23 cellular contexts compared by ENCODE assay signal in genomic region chr5:132067941-132068808, GRCh38. TPM values are rescaled to one million over a fixed set of nuclear protein-coding genes. Genes with fewer than 3 reads are reported as not detected.
"Had no signal": no experiment of that assay in that cellular context is flagged by ENCODE, and none has a peak within 500 bp of the region (broad histone marks: within the 10 kb centered on the region; RNA-seq: fewer than 3 reads in every experiment).

No MANE protein-coding gene starts in this region.

- H3K36me3 ChIP-seq: adrenal gland, breast epithelium, gastrocnemius medialis, sigmoid colon, stomach, vagina had no signal

- H3K4me1 ChIP-seq: adrenal gland, breast epithelium, gastrocnemius medialis, sigmoid colon, vagina had no signal

- H3K36me3 Mint-ChIP-seq: activated CD8-positive, alpha-beta memory T cell treated with anti-CD3 and anti-CD28 coated beads, Interleukin-2, amount 10 ng/mL, durations not matched to agents 7 days and 5 days; activated naive CD4-positive, alpha-beta T cell treated with anti-CD3 and anti-CD28 coated beads, Interleukin-2, amount 10 ng/mL, durations not matched to agents 7 days and 5 days; naive thymus-derived CD8-positive, alpha-beta T cell had no signal

- H3K4me2 ChIP-seq: SK-N-SH had no signal

- H3K9ac ChIP-seq: SK-N-SH had no signal

- H3K27ac Mint-ChIP-seq: activated naive CD4-positive, alpha-beta T cell treated with anti-CD3 and anti-CD28 coated beads, Interleukin-2, amount 10 ng/mL, durations not matched to agents 7 days and 5 days had no signal

- H3K4me3 Mint-ChIP-seq: activated CD8-positive, alpha-beta memory T cell treated with anti-CD3 and anti-CD28 coated beads, Interleukin-2, amount 10 ng/mL, durations not matched to agents 7 days and 5 days; activated naive CD4-positive, alpha-beta T cell treated with anti-CD3 and anti-CD28 coated beads, Interleukin-2, amount 10 ng/mL, durations not matched to agents 7 days and 5 days; naive thymus-derived CD8-positive, alpha-beta T cell had no signal

- H3K9me3 Mint-ChIP-seq: activated naive CD4-positive, alpha-beta T cell treated with anti-CD3 and anti-CD28 coated beads, Interleukin-2, amount 10 ng/mL, durations not matched to agents 7 days and 5 days; naive thymus-derived CD8-positive, alpha-beta T cell had no signal

- ATAC-seq: activated CD4-positive, CD25-positive, alpha-beta regulatory T cell treated with anti-CD3 and anti-CD28 coated beads, Interleukin-2, amount 50 U/mL, for 24 hours; activated CD8-positive, alpha-beta memory T cell treated with anti-CD3 and anti-CD28 coated beads, Interleukin-2, amount 10 ng/mL, durations not matched to agents 7 days and 5 days; gastrocnemius medialis; naive thymus-derived CD8-positive, alpha-beta T cell had no signal

- H3K27me3 Mint-ChIP-seq: activated CD8-positive, alpha-beta memory T cell treated with anti-CD3 and anti-CD28 coated beads, Interleukin-2, amount 10 ng/mL, durations not matched to agents 7 days and 5 days; naive thymus-derived CD8-positive, alpha-beta T cell had no signal

- H3K4me3 ChIP-seq: adrenal gland, breast epithelium, coronary artery, gastrocnemius medialis, sigmoid colon, stomach, vagina had no signal

- H3K27me3 ChIP-seq: adrenal gland, breast epithelium, gastrocnemius medialis, sigmoid colon, stomach, vagina had no signal

- H3K27ac ChIP-seq: adrenal gland, breast epithelium, coronary artery, gastrocnemius medialis, sigmoid colon, stomach, vagina had no signal

- H3K9me3 ChIP-seq: adrenal gland, breast epithelium, gastrocnemius medialis, sigmoid colon, SK-N-SH, stomach, vagina had no signal

- DNase-seq: activated CD4-positive, alpha-beta T cell treated with anti-CD3 and anti-CD28 coated beads, Interleukin-2, amount 50 U/mL, for 48 hours; activated CD8-positive, alpha-beta memory T cell treated with anti-CD3 and anti-CD28 coated beads, Interleukin-2, amount 10 ng/mL, durations not matched to agents 7 days and 5 days; activated effector memory CD4-positive, alpha-beta T cell treated with Interleukin-2 at 50 U/mL for 16 hours; activated naive CD4-positive, alpha-beta T cell treated with anti-CD3 and anti-CD28 coated beads, Interleukin-2, amount 10 ng/mL, durations not matched to agents 7 days and 5 days; activated T-cell treated with anti-CD3 and anti-CD28 coated beads, Interleukin-2, amount 50 U/mL, for 1 hour; adrenal gland; gastrocnemius medialis; head of caudate nucleus; mesendoderm; naive thymus-derived CD8-positive, alpha-beta T cell; sigmoid colon; SK-N-SH; stimulated activated CD8-positive, alpha-beta memory T cell treated with anti-CD3 and anti-CD28 coated beads, Interleukin-4, amount 100 ng/mL, for 48 hours; stomach; trophoblast cell had no signal

RNA-seq across cellular contexts. Expression of gene CSF2, which starts 5.4 kb away (rescaled TPM):
- total RNA-seq: astrocyte; breast epithelium; gastrocnemius medialis; lower leg skin; naive thymus-derived CD8-positive, alpha-beta T cell; sigmoid colon; stomach; temporal lobe; vagina had no signal

RNA-seq across cellular contexts. Expression of gene IL3, which starts 7.7 kb away (rescaled TPM):
- total RNA-seq: adrenal gland; astrocyte; breast epithelium; gastrocnemius medialis; lower leg skin; naive thymus-derived CD8-positive, alpha-beta T cell; renal cortical epithelial cell; sigmoid colon; stomach; temporal lobe; vagina had no signal
